Comparison of ENCODE assay signal across 25 cellular contexts in genomic region chr5:169837686-169838085, GRCh38.
"Had no signal": no experiment of that assay in that cellular context is flagged by ENCODE, and none has a peak within 500 bp of the region (broad histone marks: within the 10 kb centered on the region; RNA-seq: fewer than 3 reads in every experiment).

No MANE protein-coding gene starts in this region.

- H3K27me3 Mint-ChIP-seq: activated naive CD8-positive, alpha-beta T cell treated with anti-CD3 and anti-CD28 coated beads for 36 hours; activated T-cell treated with anti-CD3 and anti-CD28 coated beads, Interleukin-2, amount 50 U/mL, for 24 hours; naive thymus-derived CD4-positive, alpha-beta T cell had no signal

- H3K27ac ChIP-seq: ascending aorta, cardiac muscle cell, coronary artery, esophagus muscularis mucosa, heart right ventricle, neural progenitor cell, transverse colon had no signal

- DNase-seq: activated CD4-positive, alpha-beta T cell treated with anti-CD3 and anti-CD28 coated beads for 48 hours; activated CD4-positive, alpha-beta T cell treated with anti-CD3 and anti-CD28 coated beads, Interleukin-2, amount 50 U/mL, for 48 hours; activated CD4-positive, CD25-positive, alpha-beta regulatory T cell; activated CD8-positive, alpha-beta memory T cell treated with anti-CD3 and anti-CD28 coated beads for 24 hours; activated CD8-positive, alpha-beta memory T cell treated with anti-CD3 and anti-CD28 coated beads, Interleukin-2, amount 50 U/mL, for 4 hours; activated naive CD4-positive, alpha-beta T cell treated with Interleukin-2 at 50 U/mL for 16 hours; activated naive CD8-positive, alpha-beta T cell treated with anti-CD3 and anti-CD28 coated beads for 36 hours; activated T-cell treated with anti-CD3 and anti-CD28 coated beads, Interleukin-2, amount 50 U/mL, for 24 hours; endodermal cell; foreskin melanocyte; heart right ventricle; midbrain; naive thymus-derived CD4-positive, alpha-beta T cell; occipital lobe; right cardiac atrium; stimulated activated CD4-positive, alpha-beta T cell treated with anti-CD3 and anti-CD28 coated beads, Interleukin-15, amount 100 ng/mL, for 24 hours; stimulated activated CD4-positive, alpha-beta T cell treated with anti-CD3 and anti-CD28 coated beads, Interleukin-2, amount 100 ng/mL, for 24 hours; stimulated activated naive CD4-positive, alpha-beta T cell treated with Interleukin-2 at 50 U/mL for 16 hours; transverse colon had no signal

- H3K27ac Mint-ChIP-seq: activated naive CD8-positive, alpha-beta T cell treated with anti-CD3 and anti-CD28 coated beads for 36 hours; brain; endodermal cell; neural progenitor cell had no signal

- H3K36me3 Mint-ChIP-seq: brain, neural progenitor cell had no signal

- ATAC-seq: heart right ventricle; naive thymus-derived CD4-positive, alpha-beta T cell; right cardiac atrium had no signal

- H3K9me3 Mint-ChIP-seq: activated naive CD8-positive, alpha-beta T cell treated with anti-CD3 and anti-CD28 coated beads for 36 hours; activated T-cell treated with anti-CD3 and anti-CD28 coated beads, Interleukin-2, amount 50 U/mL, for 24 hours; brain; endodermal cell; naive thymus-derived CD4-positive, alpha-beta T cell; neural progenitor cell had no signal

- H3K27me3 ChIP-seq: ascending aorta, cardiac muscle cell, esophagus muscularis mucosa, heart right ventricle, neural progenitor cell, transverse colon had no signal

- H3K4me1 Mint-ChIP-seq: brain had no signal

- H3K4me3 Mint-ChIP-seq: activated naive CD8-positive, alpha-beta T cell treated with anti-CD3 and anti-CD28 coated beads for 36 hours; activated T-cell treated with anti-CD3 and anti-CD28 coated beads, Interleukin-2, amount 50 U/mL, for 24 hours; brain; endodermal cell; naive thymus-derived CD4-positive, alpha-beta T cell; neural progenitor cell had no signal

- H3K4me3 ChIP-seq: ascending aorta, cardiac muscle cell, coronary artery, esophagus muscularis mucosa, heart right ventricle, neural progenitor cell, transverse colon had no signal
